ENCODE assay signal across 15 cellular contexts in genomic region chr2:173898996-173899395, GRCh38.
DNase-seq lines count a peak whose midpoint lies in the region; ATAC-seq and TF ChIP-seq lines count a peak whose summit lies in the region.
"Had no signal": no experiment of that assay in that cellular context is flagged by ENCODE, and none has a peak within 500 bp of the region (broad histone marks: within the 10 kb centered on the region; RNA-seq: fewer than 3 reads in every experiment).

No MANE protein-coding gene starts in this region.

- no peak overlapping the region for H3K27ac ChIP-seq in DOHH2 (ENCODE audit: low read depth, low read length)
- H3K27ac ChIP-seq: C4-2B, sigmoid colon had no signal

- peak overlapping the region; percentile 29 for H3K4me3 Mint-ChIP-seq in activated T-helper 17 cell treated with anti-CD3 and anti-CD28 coated beads, Interleukin-2, amount 50 U/mL, for 72 hours
- peak overlapping the region in 1 of 5 donors; percentile 27 for H3K4me3 Mint-ChIP-seq in immature natural killer cell
- H3K4me3 Mint-ChIP-seq: H9, nephron had no signal

- ATAC-seq in GM18867 (IDR thresholded peaks at IDR 0.05; ENCODE audit: unreplicated experiment) = peak; percentile 70
- peak; percentile 44 for ATAC-seq in HG02981 (IDR thresholded peaks at IDR 0.05; ENCODE audit: unreplicated experiment)
- peak; percentile 87 for ATAC-seq in activated T-helper 17 cell treated with anti-CD3 and anti-CD28 coated beads, Interleukin-2, amount 50 U/mL, for 72 hours (replicated peaks)
- no peak for ATAC-seq in GM19035 (IDR thresholded peaks at IDR 0.05; ENCODE audit: unreplicated experiment)

- no peaks in the 10 kb centered on the region for H3K9me3 ChIP-seq in DOHH2 (ENCODE audit: control insufficient read depth, insufficient read depth, low read length)
- H3K9me3 ChIP-seq: sigmoid colon had no signal

- peaks cover 11% of the 10 kb centered on the region for H3F3A ChIP-seq in DOHH2 (ENCODE audit: control insufficient read depth, insufficient read depth)

- DNase-seq in HPDE6-E6E7 (ENCODE audit: extremely low spot score) = no peak
- no peak for DNase-seq in immature natural killer cell
- DNase-seq in NCI-H1694 (lab: John Stamatoyannopoulos, UW) = no peak
- DNase-seq: activated naive CD4-positive, alpha-beta T cell; GDM1; H9; NCI-H2107; sigmoid colon had no signal

- no peaks in the 10 kb centered on the region for H3K9me2 ChIP-seq in DOHH2 (replicated peaks; ENCODE audit: control insufficient read depth, low read length)

- H3K4me1 ChIP-seq in DOHH2 (ENCODE audit: control insufficient read depth, low read length) = peaks cover 21% of the 10 kb centered on the region
- H3K4me1 ChIP-seq: sigmoid colon had no signal

- H3K27ac Mint-ChIP-seq in activated T-helper 17 cell treated with anti-CD3 and anti-CD28 coated beads, Interleukin-2, amount 50 U/mL, for 72 hours = peak overlapping the region; percentile 5
- H3K27ac Mint-ChIP-seq in immature natural killer cell = peak overlapping the region in 1 of 6 donors; percentile 11
- H3K27ac Mint-ChIP-seq: H9, nephron had no signal

- H3K4me2 ChIP-seq in DOHH2 (ENCODE audit: low read length) = 0 out of 2 replicates have a peak overlapping the region, but pooled peaks have one; percentile 5

- H3K4me3 ChIP-seq in DOHH2 (ENCODE audit: low read length) = no peak overlapping the region
- H3K4me3 ChIP-seq: sigmoid colon had no signal

- no peaks in the 10 kb centered on the region for H3K27me3 Mint-ChIP-seq in activated T-helper 17 cell treated with anti-CD3 and anti-CD28 coated beads, Interleukin-2, amount 50 U/mL, for 72 hours
- peaks cover 1 to 4% (median 3%) of the 10 kb centered on the region in 3 donors for H3K27me3 Mint-ChIP-seq in immature natural killer cell (ENCODE audit: low read depth in 3 of 3)

- peaks cover 5% of the 10 kb centered on the region for H3K36me3 Mint-ChIP-seq in activated T-helper 17 cell treated with anti-CD3 and anti-CD28 coated beads, Interleukin-2, amount 50 U/mL, for 72 hours (ENCODE audit: low read depth)
- H3K36me3 Mint-ChIP-seq in immature natural killer cell = peaks cover 0 to under 1% (median 0%) of the 10 kb centered on the region in 3 donors

- H3K27me3 ChIP-seq in DOHH2 (ENCODE audit: control insufficient read depth, low read length) = no peaks in the 10 kb centered on the region
- H3K27me3 ChIP-seq: sigmoid colon had no signal

- peaks cover 6% of the 10 kb centered on the region for H3K9me3 Mint-ChIP-seq in activated T-helper 17 cell treated with anti-CD3 and anti-CD28 coated beads, Interleukin-2, amount 50 U/mL, for 72 hours
- H3K9me3 Mint-ChIP-seq in immature natural killer cell = no peaks in the 10 kb centered on the region
- H3K9me3 Mint-ChIP-seq: H9, nephron had no signal

- H3K4me1 Mint-ChIP-seq in activated T-helper 17 cell treated with anti-CD3 and anti-CD28 coated beads, Interleukin-2, amount 50 U/mL, for 72 hours = peaks cover 16% of the 10 kb centered on the region
- peaks cover 11 to 19% of the 10 kb centered on the region in 2 donors for H3K4me1 Mint-ChIP-seq in immature natural killer cell
- H3K4me1 Mint-ChIP-seq: H9, nephron had no signal

- TF ChIP-seq CTCF in DOHH2 (IDR thresholded peaks at IDR 0.05; ENCODE audit: low read depth, low read length, poor library complexity, severe bottlenecking) = no peak

- H3K36me3 ChIP-seq in DOHH2 (ENCODE audit: control insufficient read depth, low read length) = no peaks in the 10 kb centered on the region

- H4K20me1 ChIP-seq in DOHH2 (ENCODE audit: control insufficient read depth, insufficient read depth, low read depth, low read length) = no peaks in the 10 kb centered on the region

- H3K79me2 ChIP-seq in DOHH2 (ENCODE audit: control insufficient read depth, low read length) = no peaks in the 10 kb centered on the region
